ENCODE assay signal across 17 cellular contexts in genomic region chr2:235849489-235849888, GRCh38.
"Had no signal": no experiment of that assay in that cellular context is flagged by ENCODE, and none has a peak within 500 bp of the region (broad histone marks: within the 10 kb centered on the region; RNA-seq: fewer than 3 reads in every experiment).

No MANE protein-coding gene starts in this region.

- H3K4me3 Mint-ChIP-seq: naive thymus-derived CD4-positive, alpha-beta T cell; nephron progenitor cell; stimulated activated effector memory CD8-positive, alpha-beta T cell treated with anti-CD3 and anti-CD28 coated beads, Interleukin-12 subunit alpha, Interleukin-12 subunit beta, amount 100 ng/mL, for 72 hours had no signal

- H3K27ac ChIP-seq: colonic mucosa, hepatocyte, right atrium auricular region, suprapubic skin, tibial artery, upper lobe of left lung, vagina had no signal

- H3K9me3 ChIP-seq: colonic mucosa, right atrium auricular region, suprapubic skin, tibial artery, upper lobe of left lung, vagina had no signal

- ATAC-seq: naive thymus-derived CD4-positive, alpha-beta T cell; stimulated activated effector memory CD8-positive, alpha-beta T cell treated with anti-CD3 and anti-CD28 coated beads, Interleukin-12 subunit alpha, Interleukin-12 subunit beta, amount 100 ng/mL, for 72 hours; stimulated activated naive CD8-positive, alpha-beta T cell treated with anti-CD3 and anti-CD28 coated beads, Interleukin-15, Interleukin-2, amounts not matched to agents 100 U/mL and 50 U/mL, for 24 hours had no signal

- H3K4me1 Mint-ChIP-seq: naive thymus-derived CD4-positive, alpha-beta T cell had no signal

- H3K36me3 ChIP-seq: colonic mucosa, right atrium auricular region, suprapubic skin, tibial artery, upper lobe of left lung, vagina had no signal

- DNase-seq: colonic mucosa; effector CD4-positive, alpha-beta T cell; foreskin melanocyte; mesendoderm; naive thymus-derived CD4-positive, alpha-beta T cell; nephron progenitor cell; stimulated activated CD4-positive, alpha-beta T cell treated with anti-CD3 and anti-CD28 coated beads, Interleukin-4, amount 100 ng/mL, for 1 hour; stimulated activated CD8-positive, alpha-beta memory T cell treated with anti-CD3 and anti-CD28 coated beads, Interleukin-4, amount 100 ng/mL, for 48 hours; stimulated activated naive CD8-positive, alpha-beta T cell treated with anti-CD3 and anti-CD28 coated beads, Interleukin-15, Interleukin-2, amounts not matched to agents 100 U/mL and 50 U/mL, for 24 hours; tibial artery; upper lobe of left lung had no signal

- H3K9me3 Mint-ChIP-seq: naive thymus-derived CD4-positive, alpha-beta T cell; nephron progenitor cell; stimulated activated effector memory CD8-positive, alpha-beta T cell treated with anti-CD3 and anti-CD28 coated beads, Interleukin-12 subunit alpha, Interleukin-12 subunit beta, amount 100 ng/mL, for 72 hours had no signal

- H3K4me3 ChIP-seq: colonic mucosa, hepatocyte, right atrium auricular region, smooth muscle cell, suprapubic skin, tibial artery, upper lobe of left lung, vagina had no signal

- H3K4me1 ChIP-seq: colonic mucosa, suprapubic skin, tibial artery, upper lobe of left lung, vagina had no signal

- H3K27me3 ChIP-seq: colonic mucosa, hepatocyte, right atrium auricular region, suprapubic skin, tibial artery, upper lobe of left lung, vagina had no signal

- H3K36me3 Mint-ChIP-seq: naive thymus-derived CD4-positive, alpha-beta T cell; stimulated activated effector memory CD8-positive, alpha-beta T cell treated with anti-CD3 and anti-CD28 coated beads, Interleukin-12 subunit alpha, Interleukin-12 subunit beta, amount 100 ng/mL, for 72 hours had no signal
